8 cellular contexts compared by ENCODE assay signal in genomic region chrY:9774765-9775164, GRCh38.
DNase-seq lines count a peak whose midpoint lies in the region; ATAC-seq, FAIRE-seq and TF ChIP-seq lines count a peak whose summit lies in the region.
"Not testable (repeated sequence)": the region's sequence is repeated elsewhere in the genome, so short reads cannot be mapped to it uniquely, and the experiment has no call there.

No MANE protein-coding gene starts in this region.

- not testable (repeated sequence) for TF ChIP-seq CTCF in DND-41 (IDR thresholded peaks at IDR 0.05; ENCODE audit: borderline replicate concordance, extremely low read depth, low read length, poor library complexity, severe bottlenecking); body of pancreas (IDR thresholded peaks at IDR 0.05)

- H3K9me3 ChIP-seq in DND-41 (ENCODE audit: insufficient read depth, low read length, severe bottlenecking); body of pancreas: not testable (repeated sequence)

- not testable (repeated sequence) for H3K4me3 ChIP-seq in DND-41 (ENCODE audit: low read depth in 1 of 2, low read length in 2 of 2); body of pancreas

- WGBS in body of pancreas, 2 donors, result no CpG with 5 or more reads among the region's 2 CpGs

- intact Hi-C loops in body of pancreas (cut with DNase I), result not testable (repeated sequence)

- not testable (repeated sequence) for H3K27ac ChIP-seq in DND-41 (ENCODE audit: low read length); body of pancreas

- H2AFZ ChIP-seq in DND-41 (ENCODE audit: low read depth, low read length), result not testable (repeated sequence)

- not testable (repeated sequence) for H3K27me3 ChIP-seq in DND-41 (ENCODE audit: insufficient read depth, low read length, poor library complexity); body of pancreas

- not testable (repeated sequence) for H3K4me2 ChIP-seq in DND-41 (ENCODE audit: insufficient read depth, low read length)

- not testable (repeated sequence) for TF ChIP-seq POLR2A in body of pancreas (IDR thresholded peaks at IDR 0.05)

- DNase-seq in DND-41; GM19239 (ENCODE audit: insufficient read length, low spot score); body of pancreas: not testable (repeated sequence)

- H3K79me2 ChIP-seq in DND-41 (ENCODE audit: insufficient read depth, low read length), result not testable (repeated sequence)

- not testable (repeated sequence) for H3K9ac ChIP-seq in DND-41 (ENCODE audit: low read depth, low read length)

- H3K36me3 ChIP-seq in DND-41 (ENCODE audit: insufficient read depth, low read length); body of pancreas (replicated peaks in 1 of 2; ENCODE audit: insufficient read depth in 1 of 2, low read depth in 2 of 2): not testable (repeated sequence)

- peak; percentile 59 for FAIRE-seq in GM19239 (lab: Jason Lieb, UNC)

- not testable (repeated sequence) for H4K20me1 ChIP-seq in DND-41 (ENCODE audit: insufficient read depth, low read length)

- ATAC-seq in DND-41 (ENCODE audit: insufficient read depth, low read depth) (peak; percentile 88), GM18868 (IDR thresholded peaks at IDR 0.05; ENCODE audit: unreplicated experiment) (peak; percentile 85), HG02610 (IDR thresholded peaks at IDR 0.05; ENCODE audit: unreplicated experiment) (peak; percentile 85), HG02678 (IDR thresholded peaks at IDR 0.05; ENCODE audit: unreplicated experiment) (peak; percentile 69), HG02973 (IDR thresholded peaks at IDR 0.05; ENCODE audit: unreplicated experiment) (peak; percentile 42), HG03432 (IDR thresholded peaks at IDR 0.05; ENCODE audit: unreplicated experiment) (peak; percentile 80), body of pancreas (peak; percentile 45)

- not testable (repeated sequence) for H3K4me1 ChIP-seq in DND-41 (ENCODE audit: insufficient read depth, low read length); body of pancreas
